Comparison of ENCODE assay signal across 1 cellular context in the genomic region with DNA sequence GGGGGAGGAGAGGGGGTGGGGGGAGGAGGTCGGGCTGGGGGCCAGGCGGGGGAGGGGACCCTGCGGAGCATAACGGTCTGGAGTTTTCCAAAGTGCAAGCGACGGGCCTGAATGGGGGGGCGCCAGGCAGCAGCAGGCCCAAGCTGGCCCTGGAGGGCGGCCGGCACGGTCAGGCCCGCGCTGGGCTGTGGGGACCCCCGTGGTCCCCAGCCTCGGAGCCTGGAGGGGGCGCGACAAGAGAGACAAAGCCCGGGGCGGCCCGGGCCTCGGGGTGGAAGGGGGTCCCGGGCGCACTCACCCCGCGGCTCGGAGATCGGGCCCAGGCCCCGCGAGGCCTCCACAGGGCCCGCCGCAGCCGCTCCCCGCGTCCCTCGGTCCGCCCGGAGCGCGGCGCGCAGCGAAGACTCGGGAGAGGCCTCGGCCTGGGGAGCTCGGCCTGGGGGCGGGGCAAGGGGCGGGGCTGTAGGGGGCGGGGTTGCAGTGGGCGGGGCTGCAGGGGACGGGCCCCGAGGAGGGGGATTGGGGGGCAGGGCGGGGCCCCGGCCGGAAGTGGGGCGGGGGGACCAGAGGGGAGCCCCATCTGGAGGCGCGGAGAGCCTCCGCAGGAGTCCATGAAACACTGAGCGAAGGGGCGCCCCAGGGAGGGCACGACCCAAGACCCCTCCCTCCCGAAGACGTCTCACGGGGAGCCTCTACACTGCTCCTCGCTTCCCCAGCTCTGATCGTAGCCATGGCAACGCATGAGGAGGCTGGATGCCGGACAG.
TF ChIP-seq lines count a peak whose summit lies in the region.

No MANE protein-coding gene starts in this region.

TF ChIP-seq in WTC11, 78 proteins besides CTCF, POLR2A, EP300 and RAD21 (continued from another document):
- TF ChIP-seq, protein P1, sequence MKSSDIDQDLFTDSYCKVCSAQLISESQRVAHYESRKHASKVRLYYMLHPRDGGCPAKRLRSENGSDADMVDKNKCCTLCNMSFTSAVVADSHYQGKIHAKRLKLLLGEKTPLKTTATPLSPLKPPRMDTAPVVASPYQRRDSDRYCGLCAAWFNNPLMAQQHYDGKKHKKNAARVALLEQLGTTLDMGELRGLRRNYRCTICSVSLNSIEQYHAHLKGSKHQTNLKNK (CRISPR knock-in tag; IDR thresholded peaks at IDR 0.05) = no peak
- no peak for TF ChIP-seq ZNF232 (CRISPR knock-in tag; IDR thresholded peaks at IDR 0.05)
- TF ChIP-seq ZNF423 (CRISPR knock-in tag; IDR thresholded peaks at IDR 0.05) = no peak
- no peak for TF ChIP-seq NR3C1 (CRISPR knock-in tag; conservative IDR thresholded peaks at IDR 0.05; ENCODE audit: low read depth)
